ENCODE assay signal across 14 cellular contexts in genomic region chr18:41977233-41977632, GRCh38.
"Had no signal": no experiment of that assay in that cellular context is flagged by ENCODE, and none has a peak within 500 bp of the region (broad histone marks: within the 10 kb centered on the region; RNA-seq: fewer than 3 reads in every experiment).

No MANE protein-coding gene starts in this region.

- H3K36me3 ChIP-seq: ovary had no signal

- H3K4me3 ChIP-seq: esophagus squamous epithelium, gastroesophageal sphincter, ovary, smooth muscle cell had no signal

- H3K27me3 Mint-ChIP-seq: dendritic cell treated with granulocyte-macrophage colony-stimulating factor and Interleukin-4, amounts not matched to agents 40 ng/mL and 50 ng/mL, for 4 days had no signal

- H3K9me3 Mint-ChIP-seq: dendritic cell treated with granulocyte-macrophage colony-stimulating factor and Interleukin-4, amounts not matched to agents 40 ng/mL and 50 ng/mL, for 4 days had no signal

- H3K27ac Mint-ChIP-seq: dendritic cell treated with granulocyte-macrophage colony-stimulating factor and Interleukin-4, amounts not matched to agents 40 ng/mL and 50 ng/mL, for 4 days had no signal

- DNase-seq: esophagus squamous epithelium; foreskin fibroblast; glutamatergic neuron; islet precursor cell; mammary epithelial cell; ovary; right cardiac atrium; stimulated activated CD4-positive, alpha-beta T cell treated with anti-CD3 and anti-CD28 coated beads, Interleukin-2, amount 100 ng/mL, for 48 hours; stimulated activated naive CD4-positive, alpha-beta T cell treated with Interleukin-2 at 50 U/mL for 16 hours; trophoblast cell had no signal

- H3K9me3 ChIP-seq: esophagus squamous epithelium, gastroesophageal sphincter, ovary had no signal

- H3K4me2 ChIP-seq: smooth muscle cell had no signal

- H3K27me3 ChIP-seq: esophagus squamous epithelium, gastroesophageal sphincter, ovary had no signal

- H3K27ac ChIP-seq: esophagus squamous epithelium, gastroesophageal sphincter, ovary had no signal

- H3K4me3 Mint-ChIP-seq: dendritic cell treated with granulocyte-macrophage colony-stimulating factor and Interleukin-4, amounts not matched to agents 40 ng/mL and 50 ng/mL, for 4 days had no signal

- ATAC-seq: gastroesophageal sphincter, left lobe of liver, right cardiac atrium had no signal
